In the genomic region with DNA sequence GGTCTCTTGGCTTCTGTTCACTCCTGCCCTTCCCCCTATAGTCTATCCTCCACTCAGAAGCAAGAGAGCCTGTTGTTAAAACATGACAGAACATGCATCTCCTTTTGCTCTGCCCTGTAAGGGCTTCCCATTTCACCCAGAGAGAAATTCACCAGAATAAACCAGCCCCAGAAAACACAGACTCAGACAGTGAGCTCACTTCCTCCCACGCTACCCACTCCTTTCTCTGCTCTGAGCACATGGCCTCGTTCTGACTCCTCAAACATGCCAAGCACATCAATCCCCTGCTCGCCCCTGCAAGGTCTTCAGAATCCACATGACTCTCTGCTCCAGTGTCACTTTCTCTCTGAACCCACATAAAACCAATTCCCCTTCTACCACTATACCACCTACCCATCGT, we compare ENCODE assay signal across 14 cellular contexts. TPM values are rescaled to one million over a fixed set of nuclear protein-coding genes. Genes with fewer than 3 reads are reported as not detected.
A peak's percentile ranks its signal among the peaks of the same experiment; 100 is the strongest.
DNase-seq lines count a peak whose midpoint lies in the region; ATAC-seq, FAIRE-seq and TF ChIP-seq lines count a peak whose summit lies in the region.
"Had no signal": no experiment of that assay in that cellular context is flagged by ENCODE, and none has a peak within 500 bp of the region (broad histone marks: within the 10 kb centered on the region; RNA-seq: fewer than 3 reads in every experiment).

No MANE protein-coding gene starts in this region.

- no peak for ATAC-seq in mucosa of descending colon
- no peak for ATAC-seq in GM18498 (IDR thresholded peaks at IDR 0.05; ENCODE audit: unreplicated experiment)
- ATAC-seq in HG02798 (IDR thresholded peaks at IDR 0.05; ENCODE audit: poor library complexity, unreplicated experiment), result no peak
- ATAC-seq: stimulated activated naive B cell treated with anti-CD40 and anti-IgM and Interleukin-4, amounts not matched to agents 10 μg/mL and 1 μg/mL and 100 μg/mL, for 72 hours had no signal

- DNase-seq in Calu3 (no peak), HTR-8/SVneo (ENCODE audit: insufficient read length, low spot score) (no peak), dermis blood vessel endothelial cell (peak; percentile 39), nephron progenitor cell (no peak), mucosa of descending colon (no peak), suprapubic skin (ENCODE audit: low spot score in 2 of 2) (no peak)
- DNase-seq: activated naive CD8-positive, alpha-beta T cell treated with anti-CD3 and anti-CD28 coated beads for 36 hours; GOT3; immature natural killer cell; retina; stimulated activated naive B cell treated with anti-CD40 and anti-IgM and Interleukin-4, amounts not matched to agents 10 μg/mL and 1 μg/mL and 100 μg/mL, for 72 hours had no signal

- CTCF ChIA-PET in Calu3 (lab: Charles Lee), result interaction anchor here (1.0 kb wide), 1 partner anchor 13 kb away, joined by 3 read pairs; no protein-coding TSS in a partner anchor

- intact Hi-C loops in Calu3 (cut with micrococcal nuclease; ENCODE audit: unreplicated experiment), result no loop called here
- intact Hi-C loops in mucosa of descending colon (cut with DNase I, micrococcal nuclease), result no loop called here

- H3K9me3 Mint-ChIP-seq in Calu3 (ENCODE audit: low read depth, unreplicated experiment) (no peaks in the 10 kb centered on the region), nephron progenitor cell (peaks cover 58% of the 10 kb centered on the region)
- H3K9me3 Mint-ChIP-seq: activated naive CD8-positive, alpha-beta T cell treated with anti-CD3 and anti-CD28 coated beads for 36 hours had no signal

- H3K27ac ChIP-seq in suprapubic skin, result no peak overlapping the region
- H3K27ac ChIP-seq: vagina had no signal

- H3K4me1 ChIP-seq in mucosa of descending colon (ENCODE audit: low read depth) (no peaks in the 10 kb centered on the region), suprapubic skin (peaks cover 2% of the 10 kb centered on the region)
- H3K4me1 ChIP-seq: vagina had no signal

- H3K9me3 ChIP-seq in mucosa of descending colon, result no peaks in the 10 kb centered on the region
- H3K9me3 ChIP-seq in suprapubic skin, result no peaks in the 10 kb centered on the region
- H3K9me3 ChIP-seq: vagina had no signal

- H3K4me3 ChIP-seq in mucosa of descending colon (no peak overlapping the region), suprapubic skin (no peak overlapping the region)
- H3K4me3 ChIP-seq: vagina had no signal

- WGBS in suprapubic skin, result 57% methylated on average over 4 of the region's 4 CpGs

- H3K36me3 ChIP-seq in mucosa of descending colon (ENCODE audit: low read depth), result no peaks in the 10 kb centered on the region
- no peaks in the 10 kb centered on the region for H3K36me3 ChIP-seq in suprapubic skin
- H3K36me3 ChIP-seq: vagina had no signal

- no peak for TF ChIP-seq POLR2A in suprapubic skin (IDR thresholded peaks at IDR 0.05)

- no peaks in the 10 kb centered on the region for H3K27me3 ChIP-seq in suprapubic skin
- H3K27me3 ChIP-seq: vagina had no signal

- no TSS peak for BruUV-seq in Calu3 (replicated peaks; lab: Mats Ljungman, UMichigan)

- TF ChIP-seq EP300 in suprapubic skin (IDR thresholded peaks at IDR 0.05), result no peak

- TF ChIP-seq CTCF in Calu3 (IDR thresholded peaks at IDR 0.05; ENCODE audit: unreplicated experiment) (no peak), nephron progenitor cell (IDR thresholded peaks at IDR 0.05) (no peak), mucosa of descending colon (IDR thresholded peaks at IDR 0.05) (no peak), suprapubic skin (IDR thresholded peaks at IDR 0.05) (no peak)

- H3K27me3 Mint-ChIP-seq in Calu3 (ENCODE audit: unreplicated experiment) (no peaks in the 10 kb centered on the region), nephron progenitor cell (ENCODE audit: low read depth, poor library complexity) (no peaks in the 10 kb centered on the region)

- peak; percentile 13 for FAIRE-seq in HTR-8/SVneo (lab: Jason Lieb, UNC)

- no peak overlapping the region for H3K4me3 Mint-ChIP-seq in Calu3 (ENCODE audit: low read depth, unreplicated experiment)
- no peak overlapping the region for H3K4me3 Mint-ChIP-seq in nephron progenitor cell
- H3K4me3 Mint-ChIP-seq: activated naive CD8-positive, alpha-beta T cell treated with anti-CD3 and anti-CD28 coated beads for 36 hours; immature natural killer cell; stimulated activated naive B cell treated with anti-CD40 and anti-IgM and Interleukin-4, amounts not matched to agents 10 μg/mL and 1 μg/mL and 100 μg/mL, for 72 hours had no signal

- H3K27ac Mint-ChIP-seq in Calu3 (ENCODE audit: unreplicated experiment) (peak overlapping the region; percentile 48), nephron progenitor cell (peak overlapping the region; percentile 65)
- H3K27ac Mint-ChIP-seq: activated naive CD8-positive, alpha-beta T cell treated with anti-CD3 and anti-CD28 coated beads for 36 hours; immature natural killer cell; stimulated activated naive B cell treated with anti-CD40 and anti-IgM and Interleukin-4, amounts not matched to agents 10 μg/mL and 1 μg/mL and 100 μg/mL, for 72 hours had no signal

- peaks cover 22% of the 10 kb centered on the region for H3K36me3 Mint-ChIP-seq in Calu3 (ENCODE audit: insufficient read depth, unreplicated experiment)
- H3K36me3 Mint-ChIP-seq in nephron progenitor cell (ENCODE audit: low read depth), result peaks cover 46% of the 10 kb centered on the region
- H3K36me3 Mint-ChIP-seq: activated naive CD8-positive, alpha-beta T cell treated with anti-CD3 and anti-CD28 coated beads for 36 hours; immature natural killer cell had no signal

- H3K4me1 Mint-ChIP-seq in Calu3 (ENCODE audit: low read depth, unreplicated experiment) (peaks cover 87% of the 10 kb centered on the region), nephron progenitor cell (peaks cover 40% of the 10 kb centered on the region)
- H3K4me1 Mint-ChIP-seq: activated naive CD8-positive, alpha-beta T cell treated with anti-CD3 and anti-CD28 coated beads for 36 hours; immature natural killer cell; stimulated activated naive B cell treated with anti-CD40 and anti-IgM and Interleukin-4, amounts not matched to agents 10 μg/mL and 1 μg/mL and 100 μg/mL, for 72 hours had no signal

RNA-seq across cellular contexts. Expression of a gene that starts 50.4 kb away (rescaled TPM):
- total RNA-seq in Calu3 (2022) (70.5 and 85.6 TPM in 2 replicates), dermis blood vessel endothelial cell (52.9 and 63.8 TPM in 2 replicates), mucosa of descending colon (10 to 100 TPM; 41.4 to 48.8 (median 48.4) TPM), suprapubic skin (1 to 10 TPM; 5.0 to 8.0 (median 6.4) TPM)
